In the genomic region with DNA sequence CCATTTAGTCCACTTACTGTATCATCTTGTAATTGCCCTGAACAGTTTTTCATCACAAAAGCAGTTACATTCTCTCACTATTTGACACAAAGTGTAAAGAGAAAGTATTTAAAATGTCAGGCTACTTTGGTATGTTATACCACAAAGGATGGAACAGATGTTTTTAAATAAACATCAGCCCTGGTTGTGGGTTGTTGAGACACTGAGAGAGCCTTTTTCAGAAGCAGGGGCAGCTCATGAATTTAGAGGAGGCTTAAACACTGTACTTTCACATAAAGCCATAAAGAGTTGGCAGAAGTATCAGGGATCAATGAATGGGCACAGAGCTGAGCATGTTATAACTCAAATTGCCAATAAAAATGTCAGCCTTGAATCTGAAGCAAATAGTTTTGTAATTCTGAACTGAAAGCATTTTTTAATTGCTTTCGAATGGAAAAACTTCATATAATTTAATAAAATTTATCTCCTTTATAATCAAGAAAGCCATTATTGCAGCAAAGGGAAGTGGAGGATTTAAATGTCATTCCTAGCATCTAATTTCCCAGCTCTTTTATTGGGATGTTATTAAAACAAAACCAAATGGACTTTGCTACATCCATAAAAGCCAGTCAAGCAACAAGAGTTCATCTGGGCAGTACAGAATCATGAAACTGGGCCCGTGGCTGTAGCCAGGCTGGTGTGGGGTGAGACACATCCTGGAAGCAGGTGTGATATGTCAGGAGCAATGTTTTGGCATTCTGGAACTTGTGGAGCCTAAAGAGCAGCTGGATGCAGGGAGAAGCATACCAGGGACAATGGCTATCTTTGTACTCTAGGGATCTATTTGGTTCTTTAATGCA, we compare ENCODE assay signal across 26 cellular contexts.
DNase-seq lines count a peak whose midpoint lies in the region; ATAC-seq and TF ChIP-seq lines count a peak whose summit lies in the region.
"Had no signal": no experiment of that assay in that cellular context is flagged by ENCODE, and none has a peak within 500 bp of the region (broad histone marks: within the 10 kb centered on the region; RNA-seq: fewer than 3 reads in every experiment).

No MANE protein-coding gene starts in this region.

- no peaks in the 10 kb centered on the region for H3K27me3 ChIP-seq in right cardiac atrium (ENCODE audit: control insufficient read depth, insufficient read depth)
- no peaks in the 10 kb centered on the region for H3K27me3 ChIP-seq in right lobe of liver
- H3K27me3 ChIP-seq: breast epithelium, heart left ventricle had no signal

- no peak overlapping the region for H3K27ac ChIP-seq in right cardiac atrium (ENCODE audit: low read length)
- peak overlapping the region; percentile 38 for H3K27ac ChIP-seq in VCaP
- peak overlapping the region; percentile 18 for H3K27ac ChIP-seq in urinary bladder (ENCODE audit: low read depth)
- H3K27ac ChIP-seq in right lobe of liver, result no peak overlapping the region
- H3K27ac ChIP-seq: breast epithelium, heart left ventricle, prostate gland had no signal

- H3K4me3 ChIP-seq in right cardiac atrium (ENCODE audit: low read length), result no peak overlapping the region
- no peak overlapping the region for H3K4me3 ChIP-seq in urinary bladder (ENCODE audit: low read depth, low read length)
- no peak overlapping the region for H3K4me3 ChIP-seq in right lobe of liver
- H3K4me3 ChIP-seq: breast epithelium, HAP-1, heart left ventricle, prostate gland had no signal

- intact Hi-C loops in left ventricle myocardium superior (cut with micrococcal nuclease) (no loop called here), right cardiac atrium (cut with DNase I) (no loop called here), right lobe of liver (cut with DNase I) (no loop called here)

- ATAC-seq in left ventricle myocardium superior (peak; percentile 25), right cardiac atrium (no peak), right lobe of liver (no peak)
- ATAC-seq: activated CD8-positive, alpha-beta T cell treated with anti-CD3 and anti-CD28 coated beads, Interleukin-2, amount 10 ng/mL, durations not matched to agents 7 days and 5 days; activated T-cell treated with anti-CD3 and anti-CD28 coated beads, Interleukin-2, amount 50 U/mL, for 72 hours; stimulated activated memory B cell treated with anti-CD40 and anti-IgM and Interleukin-4, amounts not matched to agents 10 μg/mL and 1 μg/mL and 100 μg/mL, for 72 hours had no signal

- H3K4me3 Mint-ChIP-seq in endothelial cell (ENCODE audit: unreplicated experiment), result no peak overlapping the region
- H3K4me3 Mint-ChIP-seq: activated CD8-positive, alpha-beta T cell treated with anti-CD3 and anti-CD28 coated beads, Interleukin-2, amount 10 ng/mL, durations not matched to agents 7 days and 5 days; activated naive CD8-positive, alpha-beta T cell; activated T-cell treated with anti-CD3 and anti-CD28 coated beads, Interleukin-2, amount 50 U/mL, for 72 hours; CD8-positive, alpha-beta memory T cell; dendritic cell treated with granulocyte-macrophage colony-stimulating factor and Interleukin-4, amounts not matched to agents 40 ng/mL and 50 ng/mL, for 4 days; nephron; stimulated activated memory B cell treated with anti-CD40 and anti-IgM and Interleukin-4, amounts not matched to agents 10 μg/mL and 1 μg/mL and 100 μg/mL, for 72 hours; T-helper 1 cell treated with Interleukin-12 subunit alpha and Interleukin-12 subunit beta and Interleukin-4 antibody, amounts not matched to agents 30 μg/mL and 1 μg/mL, for 36 hours had no signal

- DNase-seq in left ventricle myocardium superior (no peak), right cardiac atrium (no peak), hepatic stellate cell (ENCODE audit: low spot score) (peak; percentile 14), right lobe of liver (no peak), endothelial cell (ENCODE audit: low spot score) (no peak), HuH-7.5 (ENCODE audit: low spot score) (no peak)
- DNase-seq: activated CD4-positive, CD25-positive, alpha-beta regulatory T cell; activated CD8-positive, alpha-beta T cell treated with anti-CD3 and anti-CD28 coated beads, Interleukin-2, amount 10 ng/mL, durations not matched to agents 7 days and 5 days; activated T-cell treated with anti-CD3 and anti-CD28 coated beads, Interleukin-2, amount 50 U/mL, for 72 hours; CD8-positive, alpha-beta memory T cell; DND-41; erythroblast; heart left ventricle; NCI-H526 treated with DMSO at 0.1 percent for 48 hours; SHP77; trophoblast cell had no signal

- TF ChIP-seq CTCF in VCaP (conservative IDR thresholded peaks at IDR 0.05) (no peak), right lobe of liver (IDR thresholded peaks at IDR 0.05) (no peak), endothelial cell (IDR thresholded peaks at IDR 0.05; ENCODE audit: unreplicated experiment) (no peak)

- no peaks in the 10 kb centered on the region for H3K9me3 ChIP-seq in right cardiac atrium (ENCODE audit: control insufficient read depth, low read length)
- no peaks in the 10 kb centered on the region for H3K9me3 ChIP-seq in right lobe of liver
- H3K9me3 ChIP-seq: breast epithelium, HAP-1, heart left ventricle, prostate gland had no signal

- no peak overlapping the region for H3K27ac Mint-ChIP-seq in endothelial cell (ENCODE audit: unreplicated experiment)
- H3K27ac Mint-ChIP-seq: activated CD8-positive, alpha-beta T cell treated with anti-CD3 and anti-CD28 coated beads, Interleukin-2, amount 10 ng/mL, durations not matched to agents 7 days and 5 days; activated naive CD8-positive, alpha-beta T cell; activated T-cell treated with anti-CD3 and anti-CD28 coated beads, Interleukin-2, amount 50 U/mL, for 72 hours; dendritic cell treated with granulocyte-macrophage colony-stimulating factor and Interleukin-4, amounts not matched to agents 40 ng/mL and 50 ng/mL, for 4 days; stimulated activated memory B cell treated with anti-CD40 and anti-IgM and Interleukin-4, amounts not matched to agents 10 μg/mL and 1 μg/mL and 100 μg/mL, for 72 hours; T-helper 1 cell treated with Interleukin-12 subunit alpha and Interleukin-12 subunit beta and Interleukin-4 antibody, amounts not matched to agents 30 μg/mL and 1 μg/mL, for 36 hours had no signal

- H3K27me3 Mint-ChIP-seq in endothelial cell (ENCODE audit: unreplicated experiment), result no peaks in the 10 kb centered on the region
- H3K27me3 Mint-ChIP-seq: activated naive CD8-positive, alpha-beta T cell; dendritic cell treated with granulocyte-macrophage colony-stimulating factor and Interleukin-4, amounts not matched to agents 40 ng/mL and 50 ng/mL, for 4 days; stimulated activated memory B cell treated with anti-CD40 and anti-IgM and Interleukin-4, amounts not matched to agents 10 μg/mL and 1 μg/mL and 100 μg/mL, for 72 hours had no signal

- H3K36me3 ChIP-seq in urinary bladder (ENCODE audit: insufficient read depth) (no peaks in the 10 kb centered on the region), right lobe of liver (no peaks in the 10 kb centered on the region)
- H3K36me3 ChIP-seq: breast epithelium, HAP-1, heart left ventricle, prostate gland had no signal

- H3K4me1 ChIP-seq in right cardiac atrium (ENCODE audit: control insufficient read depth, insufficient read depth, low read length) (no peaks in the 10 kb centered on the region), urinary bladder (ENCODE audit: insufficient read depth) (no peaks in the 10 kb centered on the region), right lobe of liver (no peaks in the 10 kb centered on the region)
- H3K4me1 ChIP-seq: breast epithelium, prostate gland had no signal

- no peak for TF ChIP-seq POLR2A in right lobe of liver (IDR thresholded peaks at IDR 0.05)

- WGBS in right cardiac atrium, result 60% methylated on average over 2 of the region's 2 CpGs
- WGBS in urinary bladder, result 21% methylated on average over 2 of the region's 2 CpGs
- WGBS in right lobe of liver (ENCODE audit: insufficient coverage, low coverage, low lambda C conversion rate, missing lambda C conversion rate), result 49% methylated on average over 2 of the region's 2 CpGs

- H3K36me3 Mint-ChIP-seq in endothelial cell (ENCODE audit: low read depth, unreplicated experiment), result no peaks in the 10 kb centered on the region

- no peaks in the 10 kb centered on the region for H3K9me3 Mint-ChIP-seq in endothelial cell (ENCODE audit: unreplicated experiment)
- H3K9me3 Mint-ChIP-seq: activated T-cell treated with anti-CD3 and anti-CD28 coated beads, Interleukin-2, amount 50 U/mL, for 72 hours; nephron; stimulated activated memory B cell treated with anti-CD40 and anti-IgM and Interleukin-4, amounts not matched to agents 10 μg/mL and 1 μg/mL and 100 μg/mL, for 72 hours; T-helper 1 cell treated with Interleukin-12 subunit alpha and Interleukin-12 subunit beta and Interleukin-4 antibody, amounts not matched to agents 30 μg/mL and 1 μg/mL, for 36 hours had no signal

- H3K4me1 Mint-ChIP-seq in endothelial cell (ENCODE audit: unreplicated experiment), result no peaks in the 10 kb centered on the region
- H3K4me1 Mint-ChIP-seq: stimulated activated memory B cell treated with anti-CD40 and anti-IgM and Interleukin-4, amounts not matched to agents 10 μg/mL and 1 μg/mL and 100 μg/mL, for 72 hours had no signal

Comparison
In these comparisons a context has a peak if more than half of its experiments do, and no peak if none do; other contexts are left out.
1. H3K27ac ChIP-seq: peak in VCaP (single experiment) and urinary bladder (single experiment); none in right cardiac atrium (single experiment) and right lobe of liver (0 of 3).